In the genomic region with DNA sequence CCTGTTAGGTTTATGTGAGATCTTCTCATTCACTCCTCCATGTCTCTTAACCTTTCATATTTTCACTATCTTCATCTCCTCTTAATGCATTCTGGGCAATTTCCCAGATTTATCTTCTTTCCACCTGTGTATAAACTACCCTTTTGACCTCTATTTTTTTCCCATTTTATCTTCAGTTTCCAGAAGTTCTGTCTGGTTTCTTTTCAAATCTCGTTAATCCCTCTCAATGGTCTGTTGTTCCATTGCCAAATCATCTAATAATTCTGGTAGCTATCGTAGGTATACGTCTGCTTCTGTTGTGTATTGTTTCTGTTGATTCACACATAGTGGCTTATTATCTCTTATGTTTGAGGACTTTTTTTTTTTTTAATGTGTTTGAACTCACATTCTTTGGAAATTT, we compare ENCODE assay signal across 8 cellular contexts. TPM values are rescaled to one million over a fixed set of nuclear protein-coding genes. Genes with fewer than 3 reads are reported as not detected.
"Had no signal": no experiment of that assay in that cellular context is flagged by ENCODE, and none has a peak within 500 bp of the region (broad histone marks: within the 10 kb centered on the region; RNA-seq: fewer than 3 reads in every experiment).

No MANE protein-coding gene starts in this region.

- H3K4me3 ChIP-seq: GM23248, HAP-1 had no signal

- H3K27ac ChIP-seq: GM23248, HL-60, KMS-11 had no signal

- H3K9me3 ChIP-seq: HAP-1 had no signal

- H3K4me2 ChIP-seq: KMS-11 had no signal

- ATAC-seq: HepG2 had no signal

- H3K4me1 ChIP-seq: HAP-1 had no signal

- H3K9ac ChIP-seq: GM23248, KMS-11 had no signal

- H3K36me3 ChIP-seq: HAP-1 had no signal

- H2AFZ ChIP-seq: GM23248 had no signal

- DNase-seq: GM23248, GOT3, H7, KBM-7 had no signal

- FAIRE-seq: HepG2 had no signal

RNA-seq across cellular contexts. Expression of gene HYI, which starts 25.7 kb away (rescaled TPM):
- total RNA-seq: HepG2 had no signal
- polyA plus RNA-seq: HepG2 had no signal
